Comparison of ENCODE assay signal across 10 cellular contexts in the genomic region with DNA sequence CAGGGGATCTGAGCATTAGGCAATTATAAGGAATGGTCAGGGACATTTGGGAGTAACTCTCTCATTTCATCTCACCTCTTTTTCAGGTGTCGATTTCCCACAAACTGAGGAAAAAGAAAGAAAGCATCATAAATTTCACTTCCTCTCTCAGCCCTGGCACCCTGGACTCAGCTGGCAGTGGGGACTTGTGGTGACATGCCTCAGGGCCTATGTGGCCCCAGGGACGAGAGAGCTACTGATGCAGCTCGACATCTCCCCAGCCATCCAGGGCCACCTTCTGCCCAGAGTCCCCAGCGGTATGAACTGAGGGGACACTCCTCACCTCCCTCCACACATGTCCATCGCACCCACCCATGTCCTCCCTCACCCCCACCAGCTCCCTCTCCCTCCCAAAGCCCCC. TPM values are rescaled to one million over a fixed set of nuclear protein-coding genes. Genes with fewer than 3 reads are reported as not detected.
DNase-seq lines count a peak whose midpoint lies in the region; ATAC-seq and TF ChIP-seq lines count a peak whose summit lies in the region.
"Had no signal": no experiment of that assay in that cellular context is flagged by ENCODE, and none has a peak within 500 bp of the region (broad histone marks: within the 10 kb centered on the region; RNA-seq: fewer than 3 reads in every experiment).

No MANE protein-coding gene starts in this region.

- peaks cover 72% of the 10 kb centered on the region; the same call in 1 of the 2 replicates for H3K36me3 ChIP-seq in Loucy (ENCODE audit: insufficient read depth, low read length)
- peaks cover 0 to 56% (median 23%) of the 10 kb centered on the region in 4 donors for H3K36me3 ChIP-seq in transverse colon
- H3K36me3 ChIP-seq in brain microvascular endothelial cell (replicated peaks): peaks cover 75% of the 10 kb centered on the region

- H3F3A ChIP-seq in Loucy (ENCODE audit: low read depth): 0 out of 2 replicates have a peak, but pooled peaks cover 4% of the 10 kb centered on the region

- peak overlapping the region; percentile 16 for H3K9ac ChIP-seq in Loucy (ENCODE audit: low read depth, low read length, poor library complexity, severe bottlenecking)

- no peaks in the 10 kb centered on the region for H3K9me2 ChIP-seq in Loucy (replicated peaks; ENCODE audit: low read depth, low read length)

- 77 to 88% methylated on average over 1 to 5 of the region's 5 CpGs for WGBS in transverse colon (ENCODE audit: low coverage in 1 of 2), 2 donors

- H3K79me2 ChIP-seq in Loucy (ENCODE audit: insufficient read depth, low read length): peaks cover 32% of the 10 kb centered on the region

- H3K27ac ChIP-seq in transverse colon: peak overlapping the region in 3 of 4 donors; percentile 16 to 98 (median 98)
- no peak overlapping the region for H3K27ac ChIP-seq in brain microvascular endothelial cell

- TF ChIP-seq CTCF in Loucy (conservative IDR thresholded peaks at IDR 0.05; ENCODE audit: low read length) (no peak), transverse colon (IDR thresholded peaks at IDR 0.05) (no peak), brain microvascular endothelial cell (IDR thresholded peaks at IDR 0.05; ENCODE audit: low read depth, low read length, missing control alignments) (no peak)

- H3K9me3 Mint-ChIP-seq in activated naive CD4-positive, alpha-beta T cell treated with anti-CD3 and anti-CD28 coated beads, Interleukin-2, amount 50 U/mL, for 72 hours: no peaks in the 10 kb centered on the region

- TF ChIP-seq POLR2A in transverse colon (IDR thresholded peaks at IDR 0.05): no peak

- H3K4me3 ChIP-seq in Loucy (ENCODE audit: low read length, poor library complexity, severe bottlenecking): no peak overlapping the region
- H3K4me3 ChIP-seq in transverse colon: no peak overlapping the region
- H3K4me3 ChIP-seq in brain microvascular endothelial cell (ENCODE audit: low read depth, low read length): no peak overlapping the region

- no peak for DNase-seq in activated naive CD4-positive, alpha-beta T cell treated with anti-CD3 and anti-CD28 coated beads, Interleukin-2, amount 50 U/mL, for 72 hours (ENCODE audit: low spot score in 2 of 2)
- DNase-seq in activated naive CD4-positive, alpha-beta T cell treated with anti-CD3 and anti-CD28 coated beads, Interleukin-2, amount 50 U/mL, for 16 hours: no peak
- DNase-seq in germinal center (ENCODE audit: low spot score): peak; percentile 93
- no peak for DNase-seq in transverse colon
- no peak for DNase-seq in brain microvascular endothelial cell
- no peak for DNase-seq in activated effector memory CD4-positive, alpha-beta T cell treated with anti-CD3 and anti-CD28 coated beads, Interleukin-2, amount 50 U/mL, for 16 hours
- DNase-seq: NCI-H1436 treated with DMSO at 0.1 percent for 48 hours; stimulated activated CD8-positive, alpha-beta memory T cell treated with anti-CD3 and anti-CD28 coated beads, Interleukin-4, amount 100 ng/mL, for 48 hours had no signal

- peak overlapping the region; percentile 63 to 79 for H3K27ac Mint-ChIP-seq in activated naive CD4-positive, alpha-beta T cell treated with anti-CD3 and anti-CD28 coated beads, Interleukin-2, amount 50 U/mL, for 72 hours

- H3K36me3 Mint-ChIP-seq in activated naive CD4-positive, alpha-beta T cell treated with anti-CD3 and anti-CD28 coated beads, Interleukin-2, amount 50 U/mL, for 72 hours: peaks cover 18 to 30% of the 10 kb centered on the region in 2 donors

- in situ Hi-C loops in transverse colon (cut with MboI; ENCODE audit: low pct_ligation_motif_present in 1 of 4, low pct_unique_long_range_greater_than_20kb in 1 of 4, low sequenced_read_pairs in 3 of 4) (loop anchor here in 3 of 4 donors (10.0 to 25.0 kb wide), 3 partner anchors 125 to 207 kb away; partner anchors contain the start of genes TAPBPL (in 3 of the 3), VAMP1 (in 2 of the 3) and GAPDH (in 1 of the 3)), brain microvascular endothelial cell (cut with HindIII; ENCODE audit: low pct_ligation_motif_present, low sequenced_read_pairs) (no loop called here)

- peaks cover 24% of the 10 kb centered on the region for H4K20me1 ChIP-seq in Loucy (ENCODE audit: insufficient read depth, low read length, poor library complexity, severe bottlenecking)

- TF ChIP-seq EP300 in transverse colon (IDR thresholded peaks at IDR 0.05; ENCODE audit: low read depth): no peak

- intact Hi-C loops in transverse colon (cut with DNase I; ENCODE audit: low total_unique reads): loop anchor here (10.0 kb wide), 1 partner anchor 225 kb away; the partner anchor contains the start of gene IFFO1

- H3K27me3 ChIP-seq in Loucy (ENCODE audit: insufficient read depth, low read length, poor library complexity, severe bottlenecking): no peaks in the 10 kb centered on the region
- no peaks in the 10 kb centered on the region for H3K27me3 ChIP-seq in transverse colon
- H3K27me3 ChIP-seq in brain microvascular endothelial cell (replicated peaks): no peaks in the 10 kb centered on the region

- H2AFZ ChIP-seq in Loucy (ENCODE audit: low read length): no peak overlapping the region

- no peaks in the 10 kb centered on the region for H3K9me3 ChIP-seq in Loucy (ENCODE audit: insufficient read depth, low read depth, low read length)
- H3K9me3 ChIP-seq in transverse colon: no peaks in the 10 kb centered on the region

- H3K4me2 ChIP-seq in Loucy (ENCODE audit: low read depth, low read length, poor library complexity, severe bottlenecking): no peak overlapping the region

- peaks cover 7% of the 10 kb centered on the region for H3K4me1 ChIP-seq in Loucy (ENCODE audit: insufficient read depth, low read length, poor library complexity, severe bottlenecking)
- H3K4me1 ChIP-seq in transverse colon: peaks cover 27 to 73% (median 54%) of the 10 kb centered on the region in 4 donors

- ATAC-seq in activated naive CD4-positive, alpha-beta T cell treated with anti-CD3 and anti-CD28 coated beads, Interleukin-2, amount 50 U/mL, for 72 hours: no peak
- ATAC-seq in HG03097 (IDR thresholded peaks at IDR 0.05; ENCODE audit: low FRiP score, unreplicated experiment): no peak

RNA-seq across cellular contexts. Expression of gene TNFRSF1A, which starts 11.7 kb away (rescaled TPM):
- total RNA-seq in activated naive CD4-positive, alpha-beta T cell treated with anti-CD3 and anti-CD28 coated beads, Interleukin-2, amount 50 U/mL, for 72 hours: 10 to 100 TPM; 49.3 to 62.6 TPM
- total RNA-seq in transverse colon: 100 to 1,000 TPM; 229 to 317 (median 258) TPM

RNA-seq across cellular contexts. Expression of gene PLEKHG6, which starts 19.7 kb away (rescaled TPM):
- total RNA-seq in activated naive CD4-positive, alpha-beta T cell treated with anti-CD3 and anti-CD28 coated beads, Interleukin-2, amount 50 U/mL, for 72 hours: not detected
- 100 to 1,000 TPM; 142 to 373 (median 198) TPM for total RNA-seq in transverse colon

RNA-seq across cellular contexts. Expression of gene SCNN1A, which starts 45.2 kb away (rescaled TPM):
- 1 to 10 TPM; 1.1 to 2.8 TPM for total RNA-seq in activated naive CD4-positive, alpha-beta T cell treated with anti-CD3 and anti-CD28 coated beads, Interleukin-2, amount 50 U/mL, for 72 hours
- 100 to 1,000 TPM; 151 to 757 (median 502) TPM for total RNA-seq in transverse colon

RNA-seq across cellular contexts. Expression of gene LTBR, which starts 53.8 kb away (rescaled TPM):
- total RNA-seq in activated naive CD4-positive, alpha-beta T cell treated with anti-CD3 and anti-CD28 coated beads, Interleukin-2, amount 50 U/mL, for 72 hours: 1 to 10 TPM; 2.0 to 3.1 TPM
- total RNA-seq in transverse colon: 100 to 1,000 TPM; 148 to 367 (median 208) TPM

Comparison
In these comparisons a context has a peak if more than half of its experiments do, and no peak if none do; other contexts are left out.
1. RNA of gene PLEKHG6, which starts 19.7 kb away (total RNA-seq): 142 to 373 TPM in transverse colon; not detected in activated naive CD4-positive, alpha-beta T cell treated with anti-CD3 and anti-CD28 coated beads, Interleukin-2, amount 50 U/mL, for 72 hours; every median in the first group is over 100 times any median in the second.
2. RNA of gene SCNN1A, which starts 45.2 kb away (total RNA-seq): 151 to 757 TPM in transverse colon; 1.1 to 2.8 TPM in activated naive CD4-positive, alpha-beta T cell treated with anti-CD3 and anti-CD28 coated beads, Interleukin-2, amount 50 U/mL, for 72 hours; every median in the first group is over 10 times any median in the second.